In the genomic region with DNA sequence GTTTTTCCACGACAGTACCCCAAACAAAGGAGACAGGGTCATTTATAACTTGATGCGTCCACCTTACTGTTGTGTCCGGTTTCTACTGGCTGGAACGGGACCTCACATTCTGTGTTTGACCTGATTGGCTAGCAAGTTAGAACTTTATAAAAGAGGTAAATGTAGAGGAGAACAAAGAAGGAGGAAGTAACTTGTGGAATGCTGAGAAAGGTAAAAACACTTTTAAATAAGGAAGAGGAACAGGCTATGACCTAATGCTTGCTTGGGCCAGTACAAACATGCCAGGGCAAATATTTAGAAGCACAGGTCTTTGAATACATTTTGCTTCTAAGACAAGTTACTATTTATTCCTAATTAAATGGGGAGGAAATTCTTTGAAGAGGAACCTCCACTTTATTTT, we compare ENCODE assay signal across 18 cellular contexts.
A peak's percentile ranks its signal among the peaks of the same experiment; 100 is the strongest.
DNase-seq lines count a peak whose midpoint lies in the region; ATAC-seq and TF ChIP-seq lines count a peak whose summit lies in the region.
"Had no signal": no experiment of that assay in that cellular context is flagged by ENCODE, and none has a peak within 500 bp of the region (broad histone marks: within the 10 kb centered on the region; RNA-seq: fewer than 3 reads in every experiment).

No MANE protein-coding gene starts in this region.

- no peak for TF ChIP-seq EP300 in stomach (IDR thresholded peaks at IDR 0.05)

- intact Hi-C loops in breast epithelium (cut with DNase I; ENCODE audit: low total_unique reads) (no loop called here), stomach (cut with DNase I; ENCODE audit: low total_unique reads) (no loop called here)

- H3K27ac ChIP-seq in breast epithelium (peak overlapping the region; percentile 68 to 82), foreskin keratinocyte (peak overlapping the region; percentile 21), stomach (peak overlapping the region in 3 of 5 donors; percentile 47 to 69 (median 51))
- H3K27ac ChIP-seq: SJSA1 had no signal

- no peak overlapping the region for H3K4me3 ChIP-seq in LNCaP clone FGC (ENCODE audit: low read depth, low read length)
- no peak overlapping the region for H3K4me3 ChIP-seq in breast epithelium
- no peak overlapping the region for H3K4me3 ChIP-seq in stomach
- H3K4me3 ChIP-seq: SJSA1 had no signal

- TF ChIP-seq CTCF in LNCaP clone FGC (IDR thresholded peaks at IDR 0.05; ENCODE audit: control insufficient read depth, extremely low read depth, insufficient read depth): no peak
- TF ChIP-seq CTCF in breast epithelium (IDR thresholded peaks at IDR 0.05): no peak
- no peak for TF ChIP-seq CTCF in foreskin keratinocyte (conservative IDR thresholded peaks at IDR 0.05)
- TF ChIP-seq CTCF in stomach (IDR thresholded peaks at IDR 0.05): no peak

- TF ChIP-seq POLR2A in breast epithelium (IDR thresholded peaks at IDR 0.05): no peak
- TF ChIP-seq POLR2A in stomach (IDR thresholded peaks at IDR 0.05): no peak

- H3K9me3 ChIP-seq in breast epithelium: no peaks in the 10 kb centered on the region
- no peaks in the 10 kb centered on the region for H3K9me3 ChIP-seq in stomach
- H3K9me3 ChIP-seq: SJSA1 had no signal

- peaks cover 0 to 6% of the 10 kb centered on the region in 2 donors for H3K4me1 ChIP-seq in breast epithelium
- H3K4me1 ChIP-seq in foreskin keratinocyte: peaks cover 27% of the 10 kb centered on the region
- H3K4me1 ChIP-seq in stomach: peaks cover 0 to 44% (median 9%) of the 10 kb centered on the region in 4 donors
- H3K4me1 ChIP-seq: SJSA1 had no signal

- 40 to 60% (median 44%) methylated on average over 4 of the region's 4 CpGs for WGBS in stomach, 5 donors

- DNase-seq in LNCaP clone FGC (ENCODE audit: low read depth) (peak; percentile 81), breast epithelium (ENCODE audit: low spot score in 2 of 2) (no peak), foreskin keratinocyte (peak; percentile 59 to 75), stomach (no peak), glomerular visceral epithelial cell (ENCODE audit: extremely low spot score) (no peak), kidney glomerular epithelial cell (lab: John Stamatoyannopoulos, UW) (no peak), D341Med (ENCODE audit: low spot score) (no peak)
- DNase-seq: ACHN; AML-193; COR-L47; DMS153; H9; Karpas-422; NCI-H1105 treated with DMSO at 0.1 percent for 48 hours; NCI-H187 treated with DMSO at 0.1 percent for 48 hours; NCI-H69; NK-92 treated with Interleukin-12 subunit alpha and Interleukin-12 subunit beta, amount 100 ng/mL, for 24 hours had no signal

- no peaks in the 10 kb centered on the region for H3K36me3 ChIP-seq in breast epithelium
- no peaks in the 10 kb centered on the region for H3K36me3 ChIP-seq in stomach
- H3K36me3 ChIP-seq: SJSA1 had no signal

- H3K27me3 ChIP-seq in breast epithelium: no peaks in the 10 kb centered on the region
- no peaks in the 10 kb centered on the region for H3K27me3 ChIP-seq in foreskin keratinocyte
- no peaks in the 10 kb centered on the region for H3K27me3 ChIP-seq in stomach
- H3K27me3 ChIP-seq: SJSA1 had no signal

- peak; percentile 48 for ATAC-seq in foreskin keratinocyte

Comparison
In these comparisons a context has a peak if more than half of its experiments do, and no peak if none do; other contexts are left out.
1. DNase-seq: peak in LNCaP clone FGC (single experiment) and foreskin keratinocyte (2 of 2); none in breast epithelium (0 of 2), stomach (single experiment), glomerular visceral epithelial cell (single experiment), kidney glomerular epithelial cell (single experiment) and D341Med (single experiment).
2. H3K27ac ChIP-seq: peak in every context shown above with its lines; median percentile 75 in breast epithelium; 51 in stomach; 21 in foreskin keratinocyte.